ENCODE assay signal across 8 cellular contexts in the genomic region with DNA sequence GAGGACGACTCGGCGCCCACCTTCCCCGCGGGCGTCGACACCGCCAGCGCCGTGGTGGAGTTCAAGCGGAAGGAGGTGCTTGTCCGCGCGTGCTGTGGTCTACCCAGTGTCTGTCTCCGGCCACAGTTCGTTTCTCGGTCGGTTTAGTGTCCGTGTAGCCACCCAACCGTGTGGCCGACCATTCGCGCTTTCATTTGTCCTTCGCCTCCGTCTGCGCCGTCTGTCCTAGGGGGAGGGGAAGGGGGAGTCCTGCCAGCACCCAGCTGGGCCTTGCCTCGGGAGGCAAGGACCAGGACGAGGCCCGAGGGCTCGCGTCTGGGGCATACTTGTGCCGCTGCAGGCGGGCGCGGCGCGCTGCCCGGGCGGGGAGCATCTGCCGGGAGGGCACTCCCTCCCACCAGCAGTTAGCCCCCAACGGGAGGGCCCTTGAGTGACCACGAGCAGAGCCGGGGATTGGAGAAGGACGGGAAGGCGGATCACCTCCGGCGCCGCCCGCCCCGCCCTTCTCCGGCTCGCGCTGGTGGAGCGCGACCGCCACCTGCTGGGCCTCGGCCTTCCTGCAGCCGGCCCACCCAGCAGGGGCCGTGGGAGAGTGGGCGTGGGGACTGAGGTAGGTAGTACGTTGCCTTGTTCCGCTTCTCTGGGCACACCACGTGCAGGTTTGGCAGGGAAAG. TPM values are rescaled to one million over a fixed set of nuclear protein-coding genes. Genes with fewer than 3 reads are reported as not detected.
DNase-seq lines count a peak whose midpoint lies in the region; ATAC-seq, FAIRE-seq and TF ChIP-seq lines count a peak whose summit lies in the region.

No MANE protein-coding gene starts in this region.

- TF ChIP-seq RAD21 in A549 (conservative IDR thresholded peaks at IDR 0.05 in 1 of 2, IDR thresholded peaks at IDR 0.05 in 1 of 2), result peak; percentile 89 to 98

- H3K4me1 ChIP-seq in A549, result no peaks in the 10 kb centered on the region

- H3K4me3 ChIP-seq in A549 (peak overlapping the region; percentile 61), coronary artery (peak overlapping the region; percentile 76)

- no peak for TF ChIP-seq POLR2A in A549 (IDR thresholded peaks at IDR 0.05; ENCODE audit: low read length)

- CTCF ChIA-PET in A549 (lab: Yijun Ruan, JAX), result interaction anchor here (0.6 to 3.5 kb wide), 18 partner anchors 8 to 359 kb away, joined by 3 to 38 read pairs (median 3); no protein-coding TSS in a partner anchor

- POLR2A ChIA-PET in A549 (lab: Yijun Ruan, JAX), result no interaction called here

- TF ChIP-seq CTCF in A549 (IDR thresholded peaks at IDR 0.05), result peak; percentile 97
- TF ChIP-seq CTCF in coronary artery (IDR thresholded peaks at IDR 0.05), result peak; percentile 99

- DNase-seq in A549 (ENCODE audit: low read depth in 1 of 2, low spot score in 1 of 2) (peak; percentile 70 to 81), GM18507 (ENCODE audit: extremely low spot score, insufficient read length, low read depth) (peak; percentile 85), NCI-H2227 (lab: John Stamatoyannopoulos, UW; ENCODE audit: unreplicated experiment) (peak; percentile 88), coronary artery (ENCODE audit: low spot score) (peak; percentile 84), left lobe of liver (ENCODE audit: low spot score) (peak; percentile 73)
- DNase-seq in activated CD4-positive, alpha-beta T cell treated with anti-CD3 and anti-CD28 coated beads for 48 hours, result peak; percentile 85
- peak; percentile 56 to 70 (median 65) for DNase-seq in stimulated activated CD4-positive, alpha-beta T cell treated with anti-CD3 and anti-CD28 coated beads, Interleukin-1b, Interleukin-23, amount 100 ng/mL, for 24 hours (ENCODE audit: low read depth in 4 of 4, low spot score in 1 of 4)

- H3K27ac ChIP-seq in A549 (peak overlapping the region; percentile 69 to 86), coronary artery (no peak overlapping the region)

- H3K4me2 ChIP-seq in A549, result peak overlapping the region; percentile 99

- TF ChIP-seq EP300 in A549 (IDR thresholded peaks at IDR 0.05), result no peak

- 12% methylated on average over 12 of the region's 64 CpGs for WGBS in A549 (ENCODE audit: missing lambda C conversion rate)

- ATAC-seq in A549 (peak; percentile 87 to 96), HG02981 (IDR thresholded peaks at IDR 0.05; ENCODE audit: unreplicated experiment) (peak; percentile 74), left lobe of liver (peak; percentile 98)

- no peaks in the 10 kb centered on the region for H3K9me3 ChIP-seq in A549

- FAIRE-seq in A549 (lab: Jason Lieb, UNC) (no peak), GM18507 (lab: Jason Lieb, UNC) (peak; percentile 73)

TF ChIP-seq in A549, 52 proteins besides CTCF, POLR2A, EP300 and RAD21:
- TF ChIP-seq MAZ (IDR thresholded peaks at IDR 0.05; ENCODE audit: borderline replicate concordance, low read depth, low read length) (peak; percentile 86; the same call in 1 of the 2 replicates), HDAC2 (IDR thresholded peaks at IDR 0.05) (peak; percentile 31; the same call in 1 of the 2 replicates), RNF2 (IDR thresholded peaks at IDR 0.05; ENCODE audit: borderline replicate concordance, low read depth) (peak; percentile 71; the same call in 1 of the 2 replicates), JUNB (IDR thresholded peaks at IDR 0.05) (no peak), KDM1A (IDR thresholded peaks at IDR 0.05; ENCODE audit: low read depth) (no peak), ZSCAN20 (CRISPR knock-in tag; IDR thresholded peaks at IDR 0.05) (no peak), FOSL2 (IDR thresholded peaks at IDR 0.05) (no peak), FOSL2 (CRISPR knock-in tag; IDR thresholded peaks at IDR 0.05) (no peak), POLR2AphosphoS2 (conservative IDR thresholded peaks at IDR 0.05; ENCODE audit: low read length) (no peak), SMC3 (IDR thresholded peaks at IDR 0.05) (peak; percentile 91), GATA3 (IDR thresholded peaks at IDR 0.05; ENCODE audit: borderline replicate concordance) (no peak)
- TF ChIP-seq, protein P1, sequence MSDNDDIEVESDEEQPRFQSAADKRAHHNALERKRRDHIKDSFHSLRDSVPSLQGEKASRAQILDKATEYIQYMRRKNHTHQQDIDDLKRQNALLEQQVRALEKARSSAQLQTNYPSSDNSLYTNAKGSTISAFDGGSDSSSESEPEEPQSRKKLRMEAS (IDR thresholded peaks at IDR 0.05), result peak; percentile 48; the same call in 1 of the 2 replicates

RNA-seq across cellular contexts. Expression of a gene that starts 28.4 kb away (rescaled TPM):
- polyA plus RNA-seq in A549 (2011; rRNA removed), result 0.08 and 0.20 TPM in 2 replicates
- 0.14 and 0.16 TPM in 2 replicates for polyA plus RNA-seq in A549 (2012; cell fraction: cytosol; rRNA removed)
- polyA plus RNA-seq in A549 (2012; cell fraction: nucleus; rRNA removed), result 0.49 and 0.56 TPM in 2 replicates
- polyA plus RNA-seq in A549 (2017; fragmentation: RNase III; extraction: RNeasy Plus Mini Kit Qiagen cat#74134 plus additional on column Dnase treatment), result 0.22 to 0.44 TPM (median 0.41 TPM) in 3 replicates
- polyA minus RNA-seq in A549 (2011; rRNA and poly(A)+ RNA removed), result 0.04 and 0.19 TPM in 2 replicates
- total RNA-seq in left lobe of liver, result 1.1 TPM

RNA-seq across cellular contexts. Expression of a gene that starts 33.0 kb away (rescaled TPM):
- polyA plus RNA-seq in A549 (2011; rRNA removed), result 24.1 and 29.9 TPM in 2 replicates
- polyA plus RNA-seq in A549 (2012; cell fraction: cytosol; rRNA removed), result 5.3 and 5.4 TPM in 2 replicates
- 3.0 and 6.5 TPM in 2 replicates for polyA plus RNA-seq in A549 (2012; cell fraction: nucleus; rRNA removed)
- polyA plus RNA-seq in A549 (2017; fragmentation: RNase III; extraction: RNeasy Plus Mini Kit Qiagen cat#74134 plus additional on column Dnase treatment), result 10.0 to 11.2 TPM (median 10.8 TPM) in 3 replicates
- 9.7 and 11.2 TPM in 2 replicates for polyA minus RNA-seq in A549 (2011; rRNA and poly(A)+ RNA removed)
- total RNA-seq in left lobe of liver, result 5.5 TPM

Comparison
In these comparisons a context has a peak if more than half of its experiments do, and no peak if none do; other contexts are left out.
1. H3K27ac ChIP-seq: peak in A549 (2 of 2); none in coronary artery (0 of 2).
2. Peak in every context shown above with its lines, with median percentiles within 50 percentile points of each other: ATAC-seq and DNase-seq.